Comparison of ENCODE assay signal across 8 cellular contexts in genomic region chr11:17734986-17735822, GRCh38. TPM values are rescaled to one million over a fixed set of nuclear protein-coding genes. Genes with fewer than 3 reads are reported as not detected.
DNase-seq lines count a peak whose midpoint lies in the region; ATAC-seq and TF ChIP-seq lines count a peak whose summit lies in the region.

No MANE protein-coding gene starts in this region.

- H3K4me3 ChIP-seq in SJCRH30 (peak overlapping the region; percentile 69), coronary artery (peak overlapping the region; percentile 69)

- peaks cover 19% of the 10 kb centered on the region for H3K4me1 ChIP-seq in SJCRH30

- TF ChIP-seq CTCF in coronary artery (IDR thresholded peaks at IDR 0.05), result no peak

- peak overlapping the region; percentile 7; the same call in 1 of the 2 replicates for H3K27ac ChIP-seq in SJCRH30
- H3K27ac ChIP-seq in coronary artery, result no peak overlapping the region

- no peaks in the 10 kb centered on the region for H3K9me3 ChIP-seq in SJCRH30 (replicated peaks)

- ATAC-seq in HG02759 (IDR thresholded peaks at IDR 0.05; ENCODE audit: unreplicated experiment), result peak; percentile 60
- ATAC-seq in left lobe of liver, result peak; percentile 74
- ATAC-seq in HG02623 (IDR thresholded peaks at IDR 0.05; ENCODE audit: unreplicated experiment), result no peak
- ATAC-seq in GM18517 (IDR thresholded peaks at IDR 0.05; ENCODE audit: unreplicated experiment), result no peak

- no peaks in the 10 kb centered on the region for H3K27me3 ChIP-seq in SJCRH30

- no peaks in the 10 kb centered on the region for H3K36me3 ChIP-seq in SJCRH30

- DNase-seq in DMS53 (lab: John Stamatoyannopoulos, UW) (peak; percentile 75), SJCRH30 (peak; percentile 84 to 85), coronary artery (ENCODE audit: low spot score) (no peak), left lobe of liver (ENCODE audit: low spot score) (peak; percentile 63)
- peak; percentile 34 for DNase-seq in stimulated activated CD4-positive, alpha-beta T cell treated with anti-CD3 and anti-CD28 coated beads, Interleukin-4, amount 100 ng/mL, for 1 hour

RNA-seq across cellular contexts. Expression of gene KCNC1, which starts 0.6 kb away (rescaled TPM):
- total RNA-seq in SJCRH30 (2014; rRNA removed; shearing (Covaris generic)), result 5.2 and 6.7 TPM in 2 replicates
- not detected for total RNA-seq in left lobe of liver

RNA-seq across cellular contexts. Expression of gene MYOD1, which starts 15.8 kb away (rescaled TPM):
- 675 and 679 TPM in 2 replicates for total RNA-seq in SJCRH30 (2014; rRNA removed; shearing (Covaris generic))
- total RNA-seq in left lobe of liver, result not detected

Comparison
In these comparisons a context has a peak if more than half of its experiments do, and no peak if none do; other contexts are left out.
1. ATAC-seq: peak in HG02759 (single experiment) and left lobe of liver (single experiment); none in HG02623 (single experiment) and GM18517 (single experiment).
2. RNA of gene MYOD1, which starts 15.8 kb away (total RNA-seq): 675 to 679 TPM in SJCRH30; not detected in left lobe of liver (single experiment); every median in the first group is over 100 times any median in the second.